Comparison of ENCODE assay signal across 10 cellular contexts in genomic region chr1:223732993-223733798, GRCh38. TPM values are rescaled to one million over a fixed set of nuclear protein-coding genes. Genes with fewer than 3 reads are reported as not detected.
DNase-seq lines count a peak whose midpoint lies in the region; ATAC-seq and TF ChIP-seq lines count a peak whose summit lies in the region.
"Had no signal": no experiment of that assay in that cellular context is flagged by ENCODE, and none has a peak within 500 bp of the region (broad histone marks: within the 10 kb centered on the region; RNA-seq: fewer than 3 reads in every experiment).

No MANE protein-coding gene starts in this region.

- H2BK15ac ChIP-seq in IMR-90 (ENCODE audit: low read depth, low read length), result no peak overlapping the region

- dilution Hi-C loops in IMR-90 (cut with HindIII; ENCODE audit: low sequenced_read_pairs, unreplicated experiment), result no loop called here

- H3K9ac ChIP-seq in IMR-90 (ENCODE audit: low read depth, low read length), result no peak overlapping the region

- peak overlapping the region; percentile 10 for H3K23ac ChIP-seq in IMR-90 (ENCODE audit: low read depth, low read length)

- H4K5ac ChIP-seq in IMR-90 (ENCODE audit: low read depth, low read length), result peak overlapping the region; percentile 23; the same call in 1 of the 2 replicates

- TF ChIP-seq CTCF in IMR-90 (conservative IDR thresholded peaks at IDR 0.05; ENCODE audit: low read depth, low read length) (no peak), ascending aorta (IDR thresholded peaks at IDR 0.05) (no peak), hepatocyte (IDR thresholded peaks at IDR 0.05; ENCODE audit: poor library complexity) (no peak)

- no peak overlapping the region for H2AFZ ChIP-seq in IMR-90 (replicated peaks; ENCODE audit: low read length, poor library complexity)
- H2AFZ ChIP-seq in hepatocyte, result no peak overlapping the region

- no CpG with 5 or more reads among the region's 6 CpGs for WGBS in IMR-90 (ENCODE audit: extremely low coverage in 2 of 2, insufficient read length in 1 of 2), 2 experiments
- WGBS in hepatocyte (ENCODE audit: low lambda C conversion rate, missing lambda C conversion rate), result 66% methylated on average over 6 of the region's 6 CpGs

- ATAC-seq in IMR-90 (ENCODE audit: low read depth) (no peak), HG03039 (IDR thresholded peaks at IDR 0.05; ENCODE audit: unreplicated experiment) (no peak), HG02981 (IDR thresholded peaks at IDR 0.05; ENCODE audit: unreplicated experiment) (no peak)
- ATAC-seq in stimulated activated memory B cell treated with anti-CD40 and anti-IgM and Interleukin-4, amounts not matched to agents 10 μg/mL and 1 μg/mL and 100 μg/mL, for 72 hours, result no peak

- H3K56ac ChIP-seq in IMR-90 (ENCODE audit: extremely low read depth, insufficient read depth, low read length), result no peak overlapping the region

- peaks cover 25% of the 10 kb centered on the region for H3K36me3 Mint-ChIP-seq in stimulated activated memory B cell treated with anti-CD40 and anti-IgM and Interleukin-4, amounts not matched to agents 10 μg/mL and 1 μg/mL and 100 μg/mL, for 72 hours

- H3K9me3 Mint-ChIP-seq in stimulated activated memory B cell treated with anti-CD40 and anti-IgM and Interleukin-4, amounts not matched to agents 10 μg/mL and 1 μg/mL and 100 μg/mL, for 72 hours, result no peaks in the 10 kb centered on the region

- peak overlapping the region; percentile 32; the same call in 1 of the 2 replicates for H3K4me2 ChIP-seq in IMR-90 (ENCODE audit: low read depth, low read length)
- H3K4me2 ChIP-seq in hepatocyte, result no peak overlapping the region

- peaks cover 33% of the 10 kb centered on the region for H3K36me3 ChIP-seq in IMR-90 (ENCODE audit: control insufficient read depth, insufficient read depth, low read length)
- no peaks in the 10 kb centered on the region for H3K36me3 ChIP-seq in ascending aorta
- no peaks in the 10 kb centered on the region for H3K36me3 ChIP-seq in hepatocyte (replicated peaks; ENCODE audit: insufficient read depth, low read depth)

- peaks cover 48% of the 10 kb centered on the region for H3K9me1 ChIP-seq in IMR-90 (ENCODE audit: insufficient read depth, low read length)

- H3K4me3 ChIP-seq in IMR-90 (ENCODE audit: insufficient read depth, low read depth, low read length) (no peak overlapping the region), ascending aorta (no peak overlapping the region), hepatocyte (no peak overlapping the region)

- H2AK9ac ChIP-seq in IMR-90 (replicated peaks; ENCODE audit: low read depth, low read length, poor library complexity), result no peak overlapping the region

- in situ Hi-C loops in IMR-90 (cut with MboI; ENCODE audit: low sequenced_read_pairs), result no loop called here

- DNase-seq in IMR-90 (peak; percentile 40), ascending aorta (ENCODE audit: low spot score in 2 of 2) (no peak), hepatocyte (ENCODE audit: low spot score) (no peak), NCI-H526 treated with DMSO at 0.1 percent for 48 hours (lab: John Stamatoyannopoulos, UW) (no peak), NCI-H524 treated with DMSO at 0.1 percent for 48 hours (lab: John Stamatoyannopoulos, UW) (no peak)
- DNase-seq: activated effector memory CD4-positive, alpha-beta T cell treated with anti-CD3 and anti-CD28 coated beads, Interleukin-2, amount 50 U/mL, for 16 hours; NCI-H1105 had no signal

- H3K4me1 ChIP-seq in IMR-90 (ENCODE audit: control insufficient read depth, insufficient read depth, low read length), result peaks cover 33% of the 10 kb centered on the region
- H3K4me1 ChIP-seq in ascending aorta, result peaks cover 16 to 48% of the 10 kb centered on the region in 2 donors
- peaks cover 55% of the 10 kb centered on the region for H3K4me1 ChIP-seq in hepatocyte (ENCODE audit: insufficient read depth)

- H4K8ac ChIP-seq in IMR-90 (ENCODE audit: low read depth in 2 of 2, low read length in 2 of 2), result peak overlapping the region in 1 of 2 experiments; percentile 58; a peak in 1 of 4 replicates

- H3K27me3 Mint-ChIP-seq in stimulated activated memory B cell treated with anti-CD40 and anti-IgM and Interleukin-4, amounts not matched to agents 10 μg/mL and 1 μg/mL and 100 μg/mL, for 72 hours, result no peaks in the 10 kb centered on the region

- no peaks in the 10 kb centered on the region for H3K27me3 ChIP-seq in IMR-90 (ENCODE audit: control insufficient read depth, insufficient read depth, low read length)
- H3K27me3 ChIP-seq in ascending aorta, result no peaks in the 10 kb centered on the region
- no peaks in the 10 kb centered on the region for H3K27me3 ChIP-seq in hepatocyte

- no TSS peak for BruUV-seq in IMR-90 (replicated peaks; lab: Mats Ljungman, UMichigan)

- H3K4me3 Mint-ChIP-seq in stimulated activated memory B cell treated with anti-CD40 and anti-IgM and Interleukin-4, amounts not matched to agents 10 μg/mL and 1 μg/mL and 100 μg/mL, for 72 hours, result no peak overlapping the region

- no peaks in the 10 kb centered on the region for H3K9me2 ChIP-seq in hepatocyte (replicated peaks; ENCODE audit: insufficient read depth)

- H3K9me3 ChIP-seq in IMR-90 (ENCODE audit: control insufficient read depth, insufficient read depth, low read length) (no peaks in the 10 kb centered on the region), ascending aorta (no peaks in the 10 kb centered on the region), hepatocyte (ENCODE audit: low read depth) (no peaks in the 10 kb centered on the region)

- peaks cover 77% of the 10 kb centered on the region for H4K20me1 ChIP-seq in IMR-90 (ENCODE audit: insufficient read depth, low read length)
- H4K20me1 ChIP-seq in hepatocyte (ENCODE audit: insufficient read depth, poor library complexity, severe bottlenecking), result no peaks in the 10 kb centered on the region

- no peak overlapping the region for H3K18ac ChIP-seq in IMR-90 (ENCODE audit: low read depth, low read length)

- peaks cover 32% of the 10 kb centered on the region for H3K4me1 Mint-ChIP-seq in stimulated activated memory B cell treated with anti-CD40 and anti-IgM and Interleukin-4, amounts not matched to agents 10 μg/mL and 1 μg/mL and 100 μg/mL, for 72 hours

- CTCF ChIA-PET in IMR-90 (lab: Yijun Ruan, JAX), result interaction anchor here (1.4 kb wide), 1 partner anchor 9 kb away, joined by 5 read pairs; no protein-coding TSS in a partner anchor

- no peak overlapping the region; the same call in 1 of the 2 replicates for H2AK5ac ChIP-seq in IMR-90 (ENCODE audit: low read depth, low read length)

- H3K27ac Mint-ChIP-seq in stimulated activated memory B cell treated with anti-CD40 and anti-IgM and Interleukin-4, amounts not matched to agents 10 μg/mL and 1 μg/mL and 100 μg/mL, for 72 hours, result peak overlapping the region; percentile 44

- H3K79me1 ChIP-seq in IMR-90 (ENCODE audit: low read depth in 1 of 2, low read length in 2 of 2), result peaks cover 44 to 78% of the 10 kb centered on the region in 2 experiments

- H4K91ac ChIP-seq in IMR-90 (ENCODE audit: insufficient read depth, low read depth, low read length), result peak overlapping the region; percentile 29; the same call in 1 of the 2 replicates

- no peak for TF ChIP-seq RAD21 in IMR-90 (IDR thresholded peaks at IDR 0.05; ENCODE audit: low read length)

- peaks cover 54% of the 10 kb centered on the region for H3K79me2 ChIP-seq in hepatocyte

- POLR2A ChIA-PET in IMR-90 (lab: Charles Lee; ENCODE audit: unreplicated experiment), result no interaction called here

- no peak for TF ChIP-seq POLR2A in IMR-90 (IDR thresholded peaks at IDR 0.05; ENCODE audit: low read depth, low read length)

- intact Hi-C loops in IMR-90 (cut with micrococcal nuclease), result no loop called here
- intact Hi-C loops in ascending aorta (cut with DNase I), result no loop called here

- H2BK120ac ChIP-seq in IMR-90 (ENCODE audit: low read depth, low read length), result peak overlapping the region; percentile 51

- H3K4ac ChIP-seq in IMR-90 (ENCODE audit: low read depth, low read length), result peak overlapping the region; percentile 52; the same call in 1 of the 2 replicates

- 0 out of 2 replicates have a peak overlapping the region, but pooled peaks have one; percentile 20 for H2BK20ac ChIP-seq in IMR-90 (ENCODE audit: low read depth, low read length)

- H2BK5ac ChIP-seq in IMR-90 (ENCODE audit: low read depth, low read length, poor library complexity, severe bottlenecking), result peak overlapping the region; percentile 22

- H3K14ac ChIP-seq in IMR-90 (replicated peaks; ENCODE audit: low read depth, low read length), result peak overlapping the region; percentile 66

- H3K27ac ChIP-seq in IMR-90 (ENCODE audit: insufficient read depth, low read length), result peak overlapping the region; percentile 60; the same call in 1 of the 2 replicates
- H3K27ac ChIP-seq in ascending aorta, result peak overlapping the region; percentile 67 to 91
- peak overlapping the region; percentile 77 for H3K27ac ChIP-seq in hepatocyte

TF ChIP-seq in IMR-90, 13 proteins besides CTCF, POLR2A, EP300 and RAD21:
- TF ChIP-seq BHLHE40 (IDR thresholded peaks at IDR 0.05; ENCODE audit: low read depth, low read length), result no peak
- TF ChIP-seq USF2 (IDR thresholded peaks at IDR 0.05; ENCODE audit: low read depth, low read length), result no peak
- no peak for TF ChIP-seq ELK1 (IDR thresholded peaks at IDR 0.05; ENCODE audit: borderline replicate concordance, low read depth, low read length)
- no peak for TF ChIP-seq CEBPB (IDR thresholded peaks at IDR 0.05; ENCODE audit: low read depth, low read length)
- TF ChIP-seq FOS (IDR thresholded peaks at IDR 0.05; ENCODE audit: low read depth, low read length), result 0 out of 2 replicates have a peak, but pooled peaks have one; percentile 1

RNA-seq across cellular contexts. Expression of gene CAPN2, which starts 20.9 kb away (rescaled TPM):
- total RNA-seq in IMR-90 (2012; rRNA removed) (430 and 460 TPM in 2 replicates), ascending aorta (178 TPM), hepatocyte (123 and 147 TPM in 2 replicates)
- polyA plus RNA-seq in IMR-90 (2012; rRNA removed) (333 and 339 TPM in 2 replicates), hepatocyte (161 and 162 TPM in 2 replicates)
- 193 and 197 TPM in 2 replicates for polyA plus RNA-seq in IMR-90 (2012; cell fraction: cytosol; rRNA removed)
- 292 and 717 TPM in 2 replicates for polyA plus RNA-seq in IMR-90 (2012; cell fraction: nucleus; rRNA removed; ENCODE audit: low replicate concordance)
